15 cellular contexts compared by ENCODE assay signal in genomic region chr17:46169913-46170312, GRCh38. TPM values are rescaled to one million over a fixed set of nuclear protein-coding genes. Genes with fewer than 3 reads are reported as not detected.
DNase-seq lines count a peak whose midpoint lies in the region; ATAC-seq and TF ChIP-seq lines count a peak whose summit lies in the region.
"Had no signal": no experiment of that assay in that cellular context is flagged by ENCODE, and none has a peak within 500 bp of the region (broad histone marks: within the 10 kb centered on the region; RNA-seq: fewer than 3 reads in every experiment).

No MANE protein-coding gene starts in this region.

- H3K4me3 Mint-ChIP-seq in activated CD8-positive, alpha-beta T cell treated with anti-CD3 and anti-CD28 coated beads for 36 hours: no peak overlapping the region
- no peak overlapping the region for H3K4me3 Mint-ChIP-seq in activated CD8-positive, alpha-beta T cell treated with anti-CD3 and anti-CD28 coated beads, Interleukin-2, amount 10 ng/mL, durations not matched to agents 7 days and 5 days
- peak overlapping the region in 5 of 8 donors; percentile 14 to 59 (median 38) for H3K4me3 Mint-ChIP-seq in CD4-positive, alpha-beta memory T cell
- H3K4me3 Mint-ChIP-seq in brain: peak overlapping the region in 3 of 5 experiments; percentile 38 to 55 (median 48)
- H3K4me3 Mint-ChIP-seq: GM23338 had no signal

- no peaks in the 10 kb centered on the region for H3K9me3 Mint-ChIP-seq in activated CD8-positive, alpha-beta T cell treated with anti-CD3 and anti-CD28 coated beads for 36 hours
- no peaks in the 10 kb centered on the region for H3K9me3 Mint-ChIP-seq in activated CD8-positive, alpha-beta T cell treated with anti-CD3 and anti-CD28 coated beads, Interleukin-2, amount 10 ng/mL, durations not matched to agents 7 days and 5 days (ENCODE audit: insufficient read depth)
- no peaks in the 10 kb centered on the region for H3K9me3 Mint-ChIP-seq in CD4-positive, alpha-beta memory T cell
- H3K9me3 Mint-ChIP-seq in brain: no peaks in the 10 kb centered on the region
- H3K9me3 Mint-ChIP-seq: GM23338 had no signal

- intact Hi-C loops in activated CD8-positive, alpha-beta T cell treated with anti-CD3 and anti-CD28 coated beads for 36 hours (cut with micrococcal nuclease): no loop called here
- intact Hi-C loops in CD4-positive, alpha-beta memory T cell (cut with micrococcal nuclease): loop anchor here (2.0 kb wide), 1 partner anchor 15 kb away; no protein-coding TSS in a partner anchor

- H3K27ac ChIP-seq in CD4-positive, alpha-beta memory T cell (ENCODE audit: low read depth, low read length): no peak overlapping the region
- H3K27ac ChIP-seq in neutrophil (peak overlapping the region; percentile 76), WERI-Rb-1 (no peak overlapping the region)
- H3K27ac ChIP-seq: BLaER1 treated with 17β-estradiol and CSF1 and Interleukin-3, amounts not matched to agents 10 nM and 100 nM had no signal

- no peak for DNase-seq in activated CD8-positive, alpha-beta T cell treated with anti-CD3 and anti-CD28 coated beads for 36 hours
- DNase-seq in activated CD8-positive, alpha-beta T cell treated with anti-CD3 and anti-CD28 coated beads, Interleukin-2, amount 10 ng/mL, durations not matched to agents 7 days and 5 days: no peak
- DNase-seq in CD4-positive, alpha-beta memory T cell: no peak
- DNase-seq in WERI-Rb-1: no peak
- DNase-seq in RPMI8226: no peak
- DNase-seq: DMS79, KBM-7, NCI-H1048, NCI-H2227 treated with DMSO at 0.1 percent for 48 hours, NCI-H526 treated with DMSO at 0.1 percent for 48 hours had no signal

- no peaks in the 10 kb centered on the region for H3K27me3 Mint-ChIP-seq in activated CD8-positive, alpha-beta T cell treated with anti-CD3 and anti-CD28 coated beads for 36 hours
- no peaks in the 10 kb centered on the region for H3K27me3 Mint-ChIP-seq in activated CD8-positive, alpha-beta T cell treated with anti-CD3 and anti-CD28 coated beads, Interleukin-2, amount 10 ng/mL, durations not matched to agents 7 days and 5 days (ENCODE audit: low read depth)
- no peaks in the 10 kb centered on the region for H3K27me3 Mint-ChIP-seq in CD4-positive, alpha-beta memory T cell
- H3K27me3 Mint-ChIP-seq in brain: no peaks in the 10 kb centered on the region

- CTCF ChIA-PET in activated CD8-positive, alpha-beta T cell treated with anti-CD3 and anti-CD28 coated beads for 36 hours (lab: Charles Lee): interaction anchor here (0.6 to 0.9 kb wide), 2 partner anchors 8 to 11 kb away, joined by 3 read pairs; no protein-coding TSS in a partner anchor
- CTCF ChIA-PET in activated CD8-positive, alpha-beta T cell treated with anti-CD3 and anti-CD28 coated beads, Interleukin-2, amount 10 ng/mL, durations not matched to agents 7 days and 5 days (lab: Charles Lee): interaction anchor here (0.6 to 1.3 kb wide), 3 partner anchors 39 to 832 kb away, joined by 3 read pairs; no protein-coding TSS in a partner anchor
- CTCF ChIA-PET in CD4-positive, alpha-beta memory T cell (lab: Charles Lee; ENCODE audit: partially characterized antibody): interaction anchor here (0.6 to 4.0 kb wide), 4 partner anchors 9 to 43 kb away, joined by 3 to 17 read pairs (median 3); partner anchors contain the start of gene KANSL1

- H3K36me3 ChIP-seq in CD4-positive, alpha-beta memory T cell (ENCODE audit: insufficient read depth, low read length): peaks cover 33% of the 10 kb centered on the region
- H3K36me3 ChIP-seq in neutrophil (peaks cover 31% of the 10 kb centered on the region), WERI-Rb-1 (peaks cover 62% of the 10 kb centered on the region)

- H3K27ac Mint-ChIP-seq in activated CD8-positive, alpha-beta T cell treated with anti-CD3 and anti-CD28 coated beads for 36 hours: peak overlapping the region; percentile 2
- no peak overlapping the region for H3K27ac Mint-ChIP-seq in activated CD8-positive, alpha-beta T cell treated with anti-CD3 and anti-CD28 coated beads, Interleukin-2, amount 10 ng/mL, durations not matched to agents 7 days and 5 days
- peak overlapping the region in 6 of 7 donors; percentile 1 to 77 (median 36) for H3K27ac Mint-ChIP-seq in CD4-positive, alpha-beta memory T cell
- peak overlapping the region in 1 of 5 experiments; percentile 35 for H3K27ac Mint-ChIP-seq in brain
- H3K27ac Mint-ChIP-seq: GM23338 had no signal

- no peaks in the 10 kb centered on the region for H3K9me3 ChIP-seq in CD4-positive, alpha-beta memory T cell (ENCODE audit: control insufficient read depth in 1 of 2, low read length in 2 of 2)
- H3K9me3 ChIP-seq in neutrophil (no peaks in the 10 kb centered on the region), WERI-Rb-1 (ENCODE audit: severe bottlenecking) (no peaks in the 10 kb centered on the region)

- peaks cover 95% of the 10 kb centered on the region for H3K4me1 ChIP-seq in CD4-positive, alpha-beta memory T cell (ENCODE audit: insufficient read depth, low read length)
- peaks cover 33 to 62% of the 10 kb centered on the region in 2 experiments for H3K4me1 ChIP-seq in neutrophil (ENCODE audit: control insufficient read depth in 1 of 2, insufficient read depth in 1 of 2, low read depth in 1 of 2, low read length in 1 of 2)

- POLR2A ChIA-PET in activated CD8-positive, alpha-beta T cell treated with anti-CD3 and anti-CD28 coated beads for 36 hours (lab: Charles Lee): interaction anchor here (0.6 to 1.0 kb wide), 2 partner anchors 9 to 98 kb away, joined by 3 to 5 read pairs; no protein-coding TSS in a partner anchor
- POLR2A ChIA-PET in activated CD8-positive, alpha-beta T cell treated with anti-CD3 and anti-CD28 coated beads, Interleukin-2, amount 10 ng/mL, durations not matched to agents 7 days and 5 days (lab: Charles Lee): no interaction called here
- POLR2A ChIA-PET in CD4-positive, alpha-beta memory T cell (lab: Charles Lee; ENCODE audit: partially characterized antibody): interaction anchor here (0.6 to 3.6 kb wide), 5 partner anchors 9 to 24 kb away, joined by 3 to 15 read pairs (median 4); partner anchors contain the start of gene KANSL1

- peaks cover 51% of the 10 kb centered on the region for H3K36me3 Mint-ChIP-seq in activated CD8-positive, alpha-beta T cell treated with anti-CD3 and anti-CD28 coated beads for 36 hours (ENCODE audit: low read depth)
- H3K36me3 Mint-ChIP-seq in activated CD8-positive, alpha-beta T cell treated with anti-CD3 and anti-CD28 coated beads, Interleukin-2, amount 10 ng/mL, durations not matched to agents 7 days and 5 days (ENCODE audit: low read depth): peaks cover 52% of the 10 kb centered on the region
- H3K36me3 Mint-ChIP-seq in CD4-positive, alpha-beta memory T cell: peaks cover 30 to 59% of the 10 kb centered on the region in 2 donors
- peaks cover 67% of the 10 kb centered on the region for H3K36me3 Mint-ChIP-seq in brain

- H3K4me3 ChIP-seq in CD4-positive, alpha-beta memory T cell (ENCODE audit: low read length in 2 of 2): no peak overlapping the region
- no peak overlapping the region for H3K4me3 ChIP-seq in neutrophil (ENCODE audit: low read depth in 1 of 2, low read length in 1 of 2)
- H3K4me3 ChIP-seq in WERI-Rb-1 (ENCODE audit: low read depth, low read length): no peak overlapping the region
- H3K4me3 ChIP-seq: BLaER1 treated with 17β-estradiol and CSF1 and Interleukin-3, amounts not matched to agents 10 nM and 100 nM; GM23338 had no signal

- H3K27me3 ChIP-seq in CD4-positive, alpha-beta memory T cell (ENCODE audit: insufficient read depth, low read length): no peaks in the 10 kb centered on the region
- H3K27me3 ChIP-seq in neutrophil: no peaks in the 10 kb centered on the region
- H3K27me3 ChIP-seq in WERI-Rb-1 (ENCODE audit: insufficient read depth, low read depth, severe bottlenecking): no peaks in the 10 kb centered on the region
- H3K27me3 ChIP-seq: BLaER1 treated with 17β-estradiol and CSF1 and Interleukin-3, amounts not matched to agents 10 nM and 100 nM had no signal

- no peak for TF ChIP-seq CTCF in activated CD8-positive, alpha-beta T cell treated with anti-CD3 and anti-CD28 coated beads for 36 hours (IDR thresholded peaks at IDR 0.05)
- no peak for TF ChIP-seq CTCF in brain (conservative IDR thresholded peaks at IDR 0.05)
- no peak for TF ChIP-seq CTCF in neutrophil (IDR thresholded peaks at IDR 0.05)
- no peak for TF ChIP-seq CTCF in WERI-Rb-1 (IDR thresholded peaks at IDR 0.05; ENCODE audit: low read depth, low read length)

- peaks cover 78% of the 10 kb centered on the region for H3K4me1 Mint-ChIP-seq in activated CD8-positive, alpha-beta T cell treated with anti-CD3 and anti-CD28 coated beads for 36 hours (ENCODE audit: low read depth)
- H3K4me1 Mint-ChIP-seq in activated CD8-positive, alpha-beta T cell treated with anti-CD3 and anti-CD28 coated beads, Interleukin-2, amount 10 ng/mL, durations not matched to agents 7 days and 5 days (ENCODE audit: low read depth): peaks cover 47% of the 10 kb centered on the region
- peaks cover 58 to 92% (median 76%) of the 10 kb centered on the region in 4 donors for H3K4me1 Mint-ChIP-seq in CD4-positive, alpha-beta memory T cell
- H3K4me1 Mint-ChIP-seq in brain: peaks cover 80% of the 10 kb centered on the region

- no peak for ATAC-seq in activated CD8-positive, alpha-beta T cell treated with anti-CD3 and anti-CD28 coated beads for 36 hours
- no peak for ATAC-seq in activated CD8-positive, alpha-beta T cell treated with anti-CD3 and anti-CD28 coated beads, Interleukin-2, amount 10 ng/mL, durations not matched to agents 7 days and 5 days
- no peak for ATAC-seq in GM19324 (IDR thresholded peaks at IDR 0.05; ENCODE audit: low FRiP score, unreplicated experiment)
- ATAC-seq: GM23338 had no signal

RNA-seq across cellular contexts. Expression of gene KANSL1, which starts 23.3 kb away (rescaled TPM):
- total RNA-seq in activated CD8-positive, alpha-beta T cell treated with anti-CD3 and anti-CD28 coated beads for 36 hours: 10 to 100 TPM; 54.4 to 55.3 TPM
- 10 to 100 TPM; 80.5 to 82.8 TPM for total RNA-seq in activated CD8-positive, alpha-beta T cell treated with anti-CD3 and anti-CD28 coated beads, Interleukin-2, amount 10 ng/mL, durations not matched to agents 7 days and 5 days
- total RNA-seq in CD4-positive, alpha-beta memory T cell: 100 to 1,000 TPM; 190 to 206 TPM
- polyA plus RNA-seq in CD4-positive, alpha-beta memory T cell: 10 to 100 TPM in 1 of 2 donors, 1 to 10 TPM in 1; 6.7 to 24.3 TPM
- polyA plus RNA-seq in brain (ENCODE audit: insufficient read depth, low read depth, low replicate concordance): 25.7 TPM

Comparison
In these comparisons a context has a peak if more than half of its experiments do, and no peak if none do; other contexts are left out.
1. H3K4me3 Mint-ChIP-seq: peak in CD4-positive, alpha-beta memory T cell (5 of 8) and brain (3 of 5); none in activated CD8-positive, alpha-beta T cell treated with anti-CD3 and anti-CD28 coated beads for 36 hours (single experiment) and activated CD8-positive, alpha-beta T cell treated with anti-CD3 and anti-CD28 coated beads, Interleukin-2, amount 10 ng/mL, durations not matched to agents 7 days and 5 days (single experiment).